Comparison of ENCODE assay signal across 1 cellular context in genomic region chr15:43230640-43231115, GRCh38.
A peak's percentile ranks its signal among the peaks of the same experiment; 100 is the strongest.
TF ChIP-seq lines count a peak whose summit lies in the region.

No MANE protein-coding gene starts in this region.

TF ChIP-seq in K562, 482 proteins besides CTCF, POLR2A, EP300 and RAD21 (continued from another document and continues in another):
- no peak for TF ChIP-seq SLC30A9 (CRISPR knock-in tag; IDR thresholded peaks at IDR 0.05)
- TF ChIP-seq NEUROD1 (IDR thresholded peaks at IDR 0.05; ENCODE audit: borderline replicate concordance, low read depth, low read length, partially characterized antibody), result no peak
- no peak for TF ChIP-seq ZNF444 (CRISPR knock-in tag; IDR thresholded peaks at IDR 0.05)
- no peak for TF ChIP-seq HOXB6 (CRISPR knock-in tag; IDR thresholded peaks at IDR 0.05; ENCODE audit: borderline replicate concordance)
- no peak; the same call in 1 of the 2 replicates for TF ChIP-seq SPI1 (IDR thresholded peaks at IDR 0.05; ENCODE audit: borderline replicate concordance, low read depth, low read length)
- TF ChIP-seq THRAP3 (IDR thresholded peaks at IDR 0.05; ENCODE audit: borderline replicate concordance), result no peak
- TF ChIP-seq ZNF76 (CRISPR knock-in tag; IDR thresholded peaks at IDR 0.05; ENCODE audit: borderline replicate concordance), result no peak
- TF ChIP-seq BCL6 (CRISPR knock-in tag; IDR thresholded peaks at IDR 0.05), result no peak
- TF ChIP-seq BMI1 (IDR thresholded peaks at IDR 0.05; ENCODE audit: low read length), result no peak
- no peak for TF ChIP-seq RBM34 (IDR thresholded peaks at IDR 0.05; ENCODE audit: borderline replicate concordance, insufficient read depth, low read length)
- TF ChIP-seq ZNF644 (tag; IDR thresholded peaks at IDR 0.05; ENCODE audit: low read depth), result no peak
- no peak for TF ChIP-seq ATF2 (CRISPR knock-in tag; IDR thresholded peaks at IDR 0.05)
- TF ChIP-seq, protein P1, sequence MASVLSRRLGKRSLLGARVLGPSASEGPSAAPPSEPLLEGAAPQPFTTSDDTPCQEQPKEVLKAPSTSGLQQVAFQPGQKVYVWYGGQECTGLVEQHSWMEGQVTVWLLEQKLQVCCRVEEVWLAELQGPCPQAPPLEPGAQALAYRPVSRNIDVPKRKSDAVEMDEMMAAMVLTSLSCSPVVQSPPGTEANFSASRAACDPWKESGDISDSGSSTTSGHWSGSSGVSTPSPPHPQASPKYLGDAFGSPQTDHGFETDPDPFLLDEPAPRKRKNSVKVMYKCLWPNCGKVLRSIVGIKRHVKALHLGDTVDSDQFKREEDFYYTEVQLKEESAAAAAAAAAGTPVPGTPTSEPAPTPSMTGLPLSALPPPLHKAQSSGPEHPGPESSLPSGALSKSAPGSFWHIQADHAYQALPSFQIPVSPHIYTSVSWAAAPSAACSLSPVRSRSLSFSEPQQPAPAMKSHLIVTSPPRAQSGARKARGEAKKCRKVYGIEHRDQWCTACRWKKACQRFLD (CRISPR knock-in tag; IDR thresholded peaks at IDR 0.05), result no peak
- TF ChIP-seq LEF1 (IDR thresholded peaks at IDR 0.05), result 0 out of 2 replicates have a peak, but pooled peaks have one; percentile 59
- TF ChIP-seq, protein P2, sequence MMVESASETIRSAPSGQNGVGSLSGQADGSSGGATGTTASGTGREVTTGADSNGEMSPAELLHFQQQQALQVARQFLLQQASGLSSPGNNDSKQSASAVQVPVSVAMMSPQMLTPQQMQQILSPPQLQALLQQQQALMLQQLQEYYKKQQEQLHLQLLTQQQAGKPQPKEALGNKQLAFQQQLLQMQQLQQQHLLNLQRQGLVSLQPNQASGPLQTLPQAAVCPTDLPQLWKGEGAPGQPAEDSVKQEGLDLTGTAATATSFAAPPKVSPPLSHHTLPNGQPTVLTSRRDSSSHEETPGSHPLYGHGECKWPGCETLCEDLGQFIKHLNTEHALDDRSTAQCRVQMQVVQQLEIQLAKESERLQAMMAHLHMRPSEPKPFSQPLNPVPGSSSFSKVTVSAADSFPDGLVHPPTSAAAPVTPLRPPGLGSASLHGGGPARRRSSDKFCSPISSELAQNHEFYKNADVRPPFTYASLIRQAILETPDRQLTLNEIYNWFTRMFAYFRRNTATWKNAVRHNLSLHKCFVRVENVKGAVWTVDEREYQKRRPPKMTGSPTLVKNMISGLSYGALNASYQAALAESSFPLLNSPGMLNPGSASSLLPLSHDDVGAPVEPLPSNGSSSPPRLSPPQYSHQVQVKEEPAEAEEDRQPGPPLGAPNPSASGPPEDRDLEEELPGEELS (CRISPR knock-in tag; IDR thresholded peaks at IDR 0.05; ENCODE audit: borderline replicate concordance), result no peak
- TF ChIP-seq CBFA2T2 (conservative IDR thresholded peaks at IDR 0.05), result peak; percentile 78
- TF ChIP-seq BCOR (IDR thresholded peaks at IDR 0.05), result peak; percentile 94
- no peak for TF ChIP-seq ZSCAN32 (CRISPR knock-in tag; IDR thresholded peaks at IDR 0.05)
- TF ChIP-seq CBX3 (IDR thresholded peaks at IDR 0.05; ENCODE audit: borderline replicate concordance in 1 of 2, low read length in 2 of 2), result peak in 1 of 2 experiments; percentile 50; a peak in 1 of 3 replicates
- TF ChIP-seq NFIC (IDR thresholded peaks at IDR 0.05), result peak; percentile 45; the same call in 1 of the 2 replicates
- TF ChIP-seq NFE2 (IDR thresholded peaks at IDR 0.05; ENCODE audit: low read depth), result peak; percentile 93
- TF ChIP-seq NR2C1 (IDR thresholded peaks at IDR 0.05), result no peak; the same call in 1 of the 2 replicates
- peak; percentile 51; the same call in 1 of the 2 replicates for TF ChIP-seq NR2C1 (tag; IDR thresholded peaks at IDR 0.05)
- no peak for TF ChIP-seq NR4A1 (CRISPR knock-in tag; IDR thresholded peaks at IDR 0.05)
- no peak for TF ChIP-seq NR4A1 (tag; IDR thresholded peaks at IDR 0.05)
- TF ChIP-seq, protein P3, sequence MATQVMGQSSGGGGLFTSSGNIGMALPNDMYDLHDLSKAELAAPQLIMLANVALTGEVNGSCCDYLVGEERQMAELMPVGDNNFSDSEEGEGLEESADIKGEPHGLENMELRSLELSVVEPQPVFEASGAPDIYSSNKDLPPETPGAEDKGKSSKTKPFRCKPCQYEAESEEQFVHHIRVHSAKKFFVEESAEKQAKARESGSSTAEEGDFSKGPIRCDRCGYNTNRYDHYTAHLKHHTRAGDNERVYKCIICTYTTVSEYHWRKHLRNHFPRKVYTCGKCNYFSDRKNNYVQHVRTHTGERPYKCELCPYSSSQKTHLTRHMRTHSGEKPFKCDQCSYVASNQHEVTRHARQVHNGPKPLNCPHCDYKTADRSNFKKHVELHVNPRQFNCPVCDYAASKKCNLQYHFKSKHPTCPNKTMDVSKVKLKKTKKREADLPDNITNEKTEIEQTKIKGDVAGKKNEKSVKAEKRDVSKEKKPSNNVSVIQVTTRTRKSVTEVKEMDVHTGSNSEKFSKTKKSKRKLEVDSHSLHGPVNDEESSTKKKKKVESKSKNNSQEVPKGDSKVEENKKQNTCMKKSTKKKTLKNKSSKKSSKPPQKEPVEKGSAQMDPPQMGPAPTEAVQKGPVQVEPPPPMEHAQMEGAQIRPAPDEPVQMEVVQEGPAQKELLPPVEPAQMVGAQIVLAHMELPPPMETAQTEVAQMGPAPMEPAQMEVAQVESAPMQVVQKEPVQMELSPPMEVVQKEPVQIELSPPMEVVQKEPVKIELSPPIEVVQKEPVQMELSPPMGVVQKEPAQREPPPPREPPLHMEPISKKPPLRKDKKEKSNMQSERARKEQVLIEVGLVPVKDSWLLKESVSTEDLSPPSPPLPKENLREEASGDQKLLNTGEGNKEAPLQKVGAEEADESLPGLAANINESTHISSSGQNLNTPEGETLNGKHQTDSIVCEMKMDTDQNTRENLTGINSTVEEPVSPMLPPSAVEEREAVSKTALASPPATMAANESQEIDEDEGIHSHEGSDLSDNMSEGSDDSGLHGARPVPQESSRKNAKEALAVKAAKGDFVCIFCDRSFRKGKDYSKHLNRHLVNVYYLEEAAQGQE (CRISPR knock-in tag; IDR thresholded peaks at IDR 0.05; ENCODE audit: low read depth), result no peak
- TF ChIP-seq RAD51 (IDR thresholded peaks at IDR 0.05; ENCODE audit: borderline replicate concordance, low read depth), result peak; percentile 12; the same call in 1 of the 2 replicates
- TF ChIP-seq ZNF695 (CRISPR knock-in tag; IDR thresholded peaks at IDR 0.05), result no peak
- no peak for TF ChIP-seq JUNB (CRISPR knock-in tag; conservative IDR thresholded peaks at IDR 0.05)
- TF ChIP-seq L3MBTL2 (IDR thresholded peaks at IDR 0.05), result peak; percentile 51; the same call in 1 of the 2 replicates
- TF ChIP-seq, protein P4, sequence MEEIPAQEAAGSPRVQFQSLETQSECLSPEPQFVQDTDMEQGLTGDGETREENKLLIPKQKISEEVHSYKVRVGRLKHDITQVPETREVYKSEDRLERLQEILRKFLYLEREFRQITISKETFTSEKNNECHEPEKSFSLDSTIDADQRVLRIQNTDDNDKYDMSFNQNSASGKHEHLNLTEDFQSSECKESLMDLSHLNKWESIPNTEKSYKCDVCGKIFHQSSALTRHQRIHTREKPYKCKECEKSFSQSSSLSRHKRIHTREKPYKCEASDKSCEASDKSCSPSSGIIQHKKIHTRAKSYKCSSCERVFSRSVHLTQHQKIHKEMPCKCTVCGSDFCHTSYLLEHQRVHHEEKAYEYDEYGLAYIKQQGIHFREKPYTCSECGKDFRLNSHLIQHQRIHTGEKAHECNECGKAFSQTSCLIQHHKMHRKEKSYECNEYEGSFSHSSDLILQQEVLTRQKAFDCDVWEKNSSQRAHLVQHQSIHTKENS (CRISPR knock-in tag; IDR thresholded peaks at IDR 0.05), result no peak
- TF ChIP-seq EP400 (IDR thresholded peaks at IDR 0.05), result peak; percentile 42; the same call in 1 of the 2 replicates
- peak; percentile 89 for TF ChIP-seq CEBPB (tag; IDR thresholded peaks at IDR 0.05)
- TF ChIP-seq CCNT2 (IDR thresholded peaks at IDR 0.05; ENCODE audit: borderline replicate concordance, extremely low read depth, insufficient read length, low read depth, low read length), result peak; percentile 56
- TF ChIP-seq NFIX (CRISPR knock-in tag; IDR thresholded peaks at IDR 0.05; ENCODE audit: low read depth), result no peak
- TF ChIP-seq ELK1 (CRISPR knock-in tag; IDR thresholded peaks at IDR 0.05), result no peak
- TF ChIP-seq IRF2 (CRISPR knock-in tag; IDR thresholded peaks at IDR 0.05), result no peak
- TF ChIP-seq ZNF12 (CRISPR knock-in tag; IDR thresholded peaks at IDR 0.05), result no peak
- TF ChIP-seq, protein P5, sequence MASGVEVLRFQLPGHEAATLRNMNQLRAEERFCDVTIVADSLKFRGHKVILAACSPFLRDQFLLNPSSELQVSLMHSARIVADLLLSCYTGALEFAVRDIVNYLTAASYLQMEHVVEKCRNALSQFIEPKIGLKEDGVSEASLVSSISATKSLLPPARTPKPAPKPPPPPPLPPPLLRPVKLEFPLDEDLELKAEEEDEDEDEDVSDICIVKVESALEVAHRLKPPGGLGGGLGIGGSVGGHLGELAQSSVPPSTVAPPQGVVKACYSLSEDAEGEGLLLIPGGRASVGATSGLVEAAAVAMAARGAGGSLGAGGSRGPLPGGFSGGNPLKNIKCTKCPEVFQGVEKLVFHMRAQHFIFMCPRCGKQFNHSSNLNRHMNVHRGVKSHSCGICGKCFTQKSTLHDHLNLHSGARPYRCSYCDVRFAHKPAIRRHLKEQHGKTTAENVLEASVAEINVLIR (CRISPR knock-in tag; IDR thresholded peaks at IDR 0.05), result no peak
- peak in 1 of 2 experiments; percentile 91; a peak in 2 of 4 replicates for TF ChIP-seq RCOR1 (IDR thresholded peaks at IDR 0.05; ENCODE audit: borderline replicate concordance in 1 of 2, low read depth in 2 of 2, low read length in 2 of 2)
- TF ChIP-seq SRSF7 (optimal IDR thresholded peaks at IDR 0.05; ENCODE audit: low read depth, low read length), result no peak
- TF ChIP-seq TCF3 (CRISPR knock-in tag; IDR thresholded peaks at IDR 0.05), result peak; percentile 84
- TF ChIP-seq DIDO1 (tag; IDR thresholded peaks at IDR 0.05; ENCODE audit: low read depth), result no peak
- TF ChIP-seq CCAR2 (IDR thresholded peaks at IDR 0.05; ENCODE audit: low read depth, low read length), result no peak
- no peak for TF ChIP-seq ZNF583 (CRISPR knock-in tag; IDR thresholded peaks at IDR 0.05)
- TF ChIP-seq, protein P6, sequence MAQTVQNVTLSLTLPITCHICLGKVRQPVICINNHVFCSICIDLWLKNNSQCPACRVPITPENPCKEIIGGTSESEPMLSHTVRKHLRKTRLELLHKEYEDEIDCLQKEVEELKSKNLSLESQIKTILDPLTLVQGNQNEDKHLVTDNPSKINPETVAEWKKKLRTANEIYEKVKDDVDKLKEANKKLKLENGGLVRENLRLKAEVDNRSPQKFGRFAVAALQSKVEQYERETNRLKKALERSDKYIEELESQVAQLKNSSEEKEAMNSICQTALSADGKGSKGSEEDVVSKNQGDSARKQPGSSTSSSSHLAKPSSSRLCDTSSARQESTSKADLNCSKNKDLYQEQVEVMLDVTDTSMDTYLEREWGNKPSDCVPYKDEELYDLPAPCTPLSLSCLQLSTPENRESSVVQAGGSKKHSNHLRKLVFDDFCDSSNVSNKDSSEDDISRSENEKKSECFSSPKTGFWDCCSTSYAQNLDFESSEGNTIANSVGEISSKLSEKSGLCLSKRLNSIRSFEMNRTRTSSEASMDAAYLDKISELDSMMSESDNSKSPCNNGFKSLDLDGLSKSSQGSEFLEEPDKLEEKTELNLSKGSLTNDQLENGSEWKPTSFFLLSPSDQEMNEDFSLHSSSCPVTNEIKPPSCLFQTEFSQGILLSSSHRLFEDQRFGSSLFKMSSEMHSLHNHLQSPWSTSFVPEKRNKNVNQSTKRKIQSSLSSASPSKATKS (CRISPR knock-in tag; IDR thresholded peaks at IDR 0.05), result no peak
- TF ChIP-seq HLTF (IDR thresholded peaks at IDR 0.05), result peak; percentile 15; the same call in 1 of the 2 replicates
- TF ChIP-seq CBX5 (IDR thresholded peaks at IDR 0.05; ENCODE audit: borderline replicate concordance, low read depth), result no peak; the same call in 1 of the 2 replicates
- no peak for TF ChIP-seq U2AF2 (optimal IDR thresholded peaks at IDR 0.05; ENCODE audit: low read depth, low read length)
- TF ChIP-seq KLF1 (tag; IDR thresholded peaks at IDR 0.05), result no peak
- no peak for TF ChIP-seq FOXO4 (CRISPR knock-in tag; IDR thresholded peaks at IDR 0.05)
- TF ChIP-seq NFE2L1 (tag; IDR thresholded peaks at IDR 0.05; ENCODE audit: borderline replicate concordance, low read depth), result peak; percentile 84
- no peak for TF ChIP-seq OTX1 (CRISPR knock-in tag; IDR thresholded peaks at IDR 0.05)
- TF ChIP-seq DEAF1 (CRISPR knock-in tag; IDR thresholded peaks at IDR 0.05), result no peak
